Comparison of ENCODE assay signal across 15 cellular contexts in the genomic region with DNA sequence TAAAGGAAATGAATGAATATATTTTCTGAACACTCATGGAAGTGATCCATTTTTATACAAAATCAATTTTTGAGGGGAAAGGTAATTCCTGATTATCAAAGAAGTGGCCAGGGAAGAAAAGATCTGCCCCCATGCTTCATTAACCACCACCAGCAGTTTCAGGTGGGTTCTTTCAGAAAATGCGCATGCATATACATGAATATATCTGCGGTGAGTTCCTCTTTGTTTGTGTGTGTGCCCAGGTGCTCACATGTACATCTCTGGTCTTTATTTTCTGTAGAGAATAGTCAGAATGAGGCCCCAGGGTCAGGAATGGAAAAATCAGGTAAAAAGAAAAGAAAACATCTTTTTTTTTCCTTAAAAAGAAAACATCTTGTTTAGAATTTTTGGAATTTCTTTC.
DNase-seq lines count a peak whose midpoint lies in the region; ATAC-seq and TF ChIP-seq lines count a peak whose summit lies in the region.
"Had no signal": no experiment of that assay in that cellular context is flagged by ENCODE, and none has a peak within 500 bp of the region (broad histone marks: within the 10 kb centered on the region; RNA-seq: fewer than 3 reads in every experiment).

No MANE protein-coding gene starts in this region.

- no peaks in the 10 kb centered on the region for H3K9me3 Mint-ChIP-seq in naive B cell
- no peaks in the 10 kb centered on the region for H3K9me3 Mint-ChIP-seq in HFFc6

- H3F3A ChIP-seq in DOHH2 (ENCODE audit: control insufficient read depth, insufficient read depth): peaks cover 11% of the 10 kb centered on the region

- H3K9me3 ChIP-seq in DOHH2 (ENCODE audit: control insufficient read depth, insufficient read depth, low read length) (no peaks in the 10 kb centered on the region), HUES64 (ENCODE audit: insufficient read depth, low read depth, low read length) (no peaks in the 10 kb centered on the region), vagina (no peaks in the 10 kb centered on the region)
- H3K9me3 ChIP-seq: MG63 had no signal

- H3K27me3 ChIP-seq in DOHH2 (ENCODE audit: control insufficient read depth, low read length) (no peaks in the 10 kb centered on the region), HUES64 (ENCODE audit: insufficient read depth, low read length) (no peaks in the 10 kb centered on the region), vagina (no peaks in the 10 kb centered on the region)
- H3K27me3 ChIP-seq: MG63 had no signal

- DNase-seq in caudate nucleus (lab: John Stamatoyannopoulos, UW) (no peak), naive B cell (no peak), vagina (ENCODE audit: extremely low spot score in 2 of 2) (no peak), HFFc6 (no peak)
- DNase-seq: DMS79 treated with DMSO at 0.1 percent for 48 hours; MG63; NCI-H1092; NCI-H1436 treated with DMSO at 0.1 percent for 48 hours; NCI-H2081 treated with DMSO at 0.1 percent for 48 hours; NK-92 treated with Interleukin-12 subunit alpha and Interleukin-12 subunit beta, amount 100 ng/mL, for 24 hours; OCI-M1 had no signal

- no peaks in the 10 kb centered on the region for H3K9me2 ChIP-seq in DOHH2 (replicated peaks; ENCODE audit: control insufficient read depth, low read length)

- H3K4me1 Mint-ChIP-seq in naive B cell (peaks cover 9 to 44% (median 14%) of the 10 kb centered on the region in 3 donors), HFFc6 (ENCODE audit: low read depth) (no peaks in the 10 kb centered on the region; the same call in 1 of the 2 replicates)

- H3K27ac ChIP-seq in DOHH2 (ENCODE audit: low read depth, low read length) (peak overlapping the region; percentile 46), HUES64 (ENCODE audit: low read depth, low read length) (peak overlapping the region; percentile 62; the same call in 1 of the 2 replicates), caudate nucleus (ENCODE audit: low read depth, low read length) (peak overlapping the region; percentile 56), vagina (no peak overlapping the region)

- no peak for TF ChIP-seq POLR2A in vagina (IDR thresholded peaks at IDR 0.05)

- H3K4me1 ChIP-seq in DOHH2 (ENCODE audit: control insufficient read depth, low read length): peaks cover 23% of the 10 kb centered on the region
- H3K4me1 ChIP-seq in HUES64 (ENCODE audit: insufficient read depth, low read length): peaks cover 12% of the 10 kb centered on the region
- no peaks in the 10 kb centered on the region for H3K4me1 ChIP-seq in vagina

- H4K20me1 ChIP-seq in DOHH2 (ENCODE audit: control insufficient read depth, insufficient read depth, low read depth, low read length): no peaks in the 10 kb centered on the region

- ATAC-seq in naive B cell (ENCODE audit: low read depth in 2 of 2) (peak; percentile 45 to 52), GM21367 (IDR thresholded peaks at IDR 0.05; ENCODE audit: unreplicated experiment) (no peak), HG02678 (IDR thresholded peaks at IDR 0.05; ENCODE audit: unreplicated experiment) (no peak)

- H3K36me3 ChIP-seq in DOHH2 (ENCODE audit: control insufficient read depth, low read length) (no peaks in the 10 kb centered on the region), HUES64 (ENCODE audit: insufficient read depth, low read length) (no peaks in the 10 kb centered on the region), vagina (no peaks in the 10 kb centered on the region)
- H3K36me3 ChIP-seq: MG63 had no signal

- H3K4me3 ChIP-seq in DOHH2 (ENCODE audit: low read length): peak overlapping the region; percentile 52
- H3K4me3 ChIP-seq in HUES64 (ENCODE audit: low read length): no peak overlapping the region
- H3K4me3 ChIP-seq in vagina: no peak overlapping the region
- H3K4me3 ChIP-seq: MG63 had no signal

- H3K9ac ChIP-seq in HUES64 (ENCODE audit: low read depth, low read length): peak overlapping the region; percentile 16; the same call in 1 of the 2 replicates

- H3K36me3 Mint-ChIP-seq in naive B cell: no peaks in the 10 kb centered on the region
- H3K36me3 Mint-ChIP-seq in HFFc6 (ENCODE audit: low read depth): no peaks in the 10 kb centered on the region

- H3K27me3 Mint-ChIP-seq in naive B cell (no peaks in the 10 kb centered on the region), HFFc6 (ENCODE audit: insufficient read depth) (no peaks in the 10 kb centered on the region; the same call in none of the 2 replicates)

- H3K4me2 ChIP-seq in DOHH2 (ENCODE audit: low read length): peak overlapping the region; percentile 70

- H3K4me3 Mint-ChIP-seq in naive B cell (peak overlapping the region in 3 of 8 donors; percentile 63 to 79 (median 72)), HFFc6 (no peak overlapping the region)

- no peaks in the 10 kb centered on the region for H3K79me2 ChIP-seq in DOHH2 (ENCODE audit: control insufficient read depth, low read length)

- intact Hi-C loops in vagina (cut with DNase I): no loop called here

- 73% methylated on average over 2 of the region's 2 CpGs for WGBS in HUES64

- H3K27ac Mint-ChIP-seq in naive B cell (peak overlapping the region in 2 of 6 donors; percentile 24 to 83), HFFc6 (no peak overlapping the region)

- no peak for TF ChIP-seq CTCF in DOHH2 (IDR thresholded peaks at IDR 0.05; ENCODE audit: low read depth, low read length, poor library complexity, severe bottlenecking)
- TF ChIP-seq CTCF in vagina (IDR thresholded peaks at IDR 0.05): no peak
- no peak for TF ChIP-seq CTCF in HFFc6 (IDR thresholded peaks at IDR 0.05)

Comparison
In these comparisons a context has a peak if more than half of its experiments do, and no peak if none do; other contexts are left out.
1. ATAC-seq: peak in naive B cell (2 of 2); none in GM21367 (single experiment) and HG02678 (single experiment).